1 cellular context compared by ENCODE assay signal in genomic region chr14:102541771-102542170, GRCh38.
TF ChIP-seq lines count a peak whose summit lies in the region.

No MANE protein-coding gene starts in this region.

TF ChIP-seq in K562, 482 proteins besides CTCF, POLR2A, EP300 and RAD21:
- TF ChIP-seq MXI1 (IDR thresholded peaks at IDR 0.05; ENCODE audit: low read depth, low read length) (no peak), MYNN (IDR thresholded peaks at IDR 0.05) (no peak), MYNN (CRISPR knock-in tag; IDR thresholded peaks at IDR 0.05) (no peak), FIP1L1 (IDR thresholded peaks at IDR 0.05; ENCODE audit: low read depth, low read length, poor library complexity, severe bottlenecking) (no peak), MAZ (CRISPR knock-in tag; conservative IDR thresholded peaks at IDR 0.05 in 1 of 2, IDR thresholded peaks at IDR 0.05 in 1 of 2) (no peak), CLOCK (CRISPR knock-in tag; IDR thresholded peaks at IDR 0.05; ENCODE audit: borderline replicate concordance) (no peak), HNRNPH1 (optimal IDR thresholded peaks at IDR 0.05; ENCODE audit: low read depth, low read length) (no peak), ZBTB5 (IDR thresholded peaks at IDR 0.05) (no peak), ZNF551 (CRISPR knock-in tag; IDR thresholded peaks at IDR 0.05) (no peak), KAT8 (IDR thresholded peaks at IDR 0.05; ENCODE audit: low read depth) (no peak), LEF1 (IDR thresholded peaks at IDR 0.05) (no peak)
- TF ChIP-seq, protein P1, sequence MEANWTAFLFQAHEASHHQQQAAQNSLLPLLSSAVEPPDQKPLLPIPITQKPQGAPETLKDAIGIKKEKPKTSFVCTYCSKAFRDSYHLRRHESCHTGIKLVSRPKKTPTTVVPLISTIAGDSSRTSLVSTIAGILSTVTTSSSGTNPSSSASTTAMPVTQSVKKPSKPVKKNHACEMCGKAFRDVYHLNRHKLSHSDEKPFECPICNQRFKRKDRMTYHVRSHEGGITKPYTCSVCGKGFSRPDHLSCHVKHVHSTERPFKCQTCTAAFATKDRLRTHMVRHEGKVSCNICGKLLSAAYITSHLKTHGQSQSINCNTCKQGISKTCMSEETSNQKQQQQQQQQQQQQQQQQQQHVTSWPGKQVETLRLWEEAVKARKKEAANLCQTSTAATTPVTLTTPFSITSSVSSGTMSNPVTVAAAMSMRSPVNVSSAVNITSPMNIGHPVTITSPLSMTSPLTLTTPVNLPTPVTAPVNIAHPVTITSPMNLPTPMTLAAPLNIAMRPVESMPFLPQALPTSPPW (CRISPR knock-in tag; IDR thresholded peaks at IDR 0.05), result peak; percentile 63
- TF ChIP-seq, protein P2, sequence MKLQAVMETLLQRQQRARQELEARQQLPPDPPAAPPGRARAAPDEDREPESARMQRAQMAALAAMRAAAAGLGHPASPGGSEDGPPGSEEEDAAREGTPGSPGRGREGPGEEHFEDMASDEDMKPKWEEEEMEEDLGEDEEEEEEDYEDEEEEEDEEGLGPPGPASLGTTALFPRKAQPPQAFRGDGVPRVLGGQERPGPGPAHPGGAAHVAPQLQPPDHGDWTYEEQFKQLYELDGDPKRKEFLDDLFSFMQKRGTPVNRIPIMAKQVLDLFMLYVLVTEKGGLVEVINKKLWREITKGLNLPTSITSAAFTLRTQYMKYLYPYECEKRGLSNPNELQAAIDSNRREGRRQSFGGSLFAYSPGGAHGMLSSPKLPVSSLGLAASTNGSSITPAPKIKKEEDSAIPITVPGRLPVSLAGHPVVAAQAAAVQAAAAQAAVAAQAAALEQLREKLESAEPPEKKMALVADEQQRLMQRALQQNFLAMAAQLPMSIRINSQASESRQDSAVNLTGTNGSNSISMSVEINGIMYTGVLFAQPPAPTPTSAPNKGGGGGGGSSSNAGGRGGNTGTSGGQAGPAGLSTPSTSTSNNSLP (IDR thresholded peaks at IDR 0.05; ENCODE audit: borderline replicate concordance, low read depth, low read length), result no peak
- TF ChIP-seq, protein P3, sequence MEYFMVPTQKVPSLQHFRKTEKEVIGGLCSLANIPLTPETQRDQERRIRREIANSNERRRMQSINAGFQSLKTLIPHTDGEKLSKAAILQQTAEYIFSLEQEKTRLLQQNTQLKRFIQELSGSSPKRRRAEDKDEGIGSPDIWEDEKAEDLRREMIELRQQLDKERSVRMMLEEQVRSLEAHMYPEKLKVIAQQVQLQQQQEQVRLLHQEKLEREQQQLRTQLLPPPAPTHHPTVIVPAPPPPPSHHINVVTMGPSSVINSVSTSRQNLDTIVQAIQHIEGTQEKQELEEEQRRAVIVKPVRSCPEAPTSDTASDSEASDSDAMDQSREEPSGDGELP (CRISPR knock-in tag; IDR thresholded peaks at IDR 0.05; ENCODE audit: borderline replicate concordance), result peak; percentile 64; the same call in 1 of the 2 replicates
